In genomic region chr4:184616633-184617471, GRCh38 we compare ENCODE assay signal across 14 cellular contexts. TPM values are rescaled to one million over a fixed set of nuclear protein-coding genes. Genes with fewer than 3 reads are reported as not detected.
DNase-seq lines count a peak whose midpoint lies in the region; ATAC-seq and TF ChIP-seq lines count a peak whose summit lies in the region.
"Had no signal": no experiment of that assay in that cellular context is flagged by ENCODE, and none has a peak within 500 bp of the region (broad histone marks: within the 10 kb centered on the region; RNA-seq: fewer than 3 reads in every experiment).

No MANE protein-coding gene starts in this region.

- H3K9me3 ChIP-seq in neural progenitor cell (ENCODE audit: low read depth): no peaks in the 10 kb centered on the region
- H3K9me3 ChIP-seq: ascending aorta had no signal

- no peaks in the 10 kb centered on the region for H4K20me1 ChIP-seq in neural progenitor cell (ENCODE audit: low read depth)

- H3K4me3 ChIP-seq in neural progenitor cell: no peak overlapping the region
- H3K4me3 ChIP-seq: ascending aorta, mucosa of descending colon, PC-9, smooth muscle cell, stomach had no signal

- no peak overlapping the region for H3K4me2 ChIP-seq in neural progenitor cell
- H3K4me2 ChIP-seq: PC-9, smooth muscle cell had no signal

- ATAC-seq in GM19025 (IDR thresholded peaks at IDR 0.05; ENCODE audit: low read depth, unreplicated experiment): peak; percentile 85
- peak; percentile 84 for ATAC-seq in GM21825 (IDR thresholded peaks at IDR 0.05; ENCODE audit: unreplicated experiment)
- peak; percentile 85 for ATAC-seq in HG03432 (IDR thresholded peaks at IDR 0.05; ENCODE audit: unreplicated experiment)
- no peak for ATAC-seq in naive thymus-derived CD8-positive, alpha-beta T cell

- H3K27me3 Mint-ChIP-seq in neural progenitor cell (ENCODE audit: insufficient read depth, low read depth) (peaks cover 5% of the 10 kb centered on the region), type B pancreatic cell (no peaks in the 10 kb centered on the region)
- no peaks in the 10 kb centered on the region for H3K27me3 Mint-ChIP-seq in naive thymus-derived CD8-positive, alpha-beta T cell
- H3K27me3 Mint-ChIP-seq: activated CD4-positive, alpha-beta T cell treated with anti-CD3 and anti-CD28 coated beads, Interleukin-2, amount 10 ng/mL, durations not matched to agents 7 days and 5 days had no signal

- POLR2A ChIA-PET in naive thymus-derived CD8-positive, alpha-beta T cell (lab: Charles Lee): no interaction called here

- TF ChIP-seq CTCF in neural progenitor cell (IDR thresholded peaks at IDR 0.05): no peak
- no peak for TF ChIP-seq CTCF in type B pancreatic cell (conservative IDR thresholded peaks at IDR 0.05)

- DNase-seq in neural progenitor cell (ENCODE audit: low spot score) (no peak), NCI-H187 (lab: John Stamatoyannopoulos, UW) (no peak), type B pancreatic cell (ENCODE audit: extremely low spot score, unreplicated experiment) (no peak)
- DNase-seq in naive thymus-derived CD8-positive, alpha-beta T cell: no peak
- DNase-seq: activated CD4-positive, alpha-beta T cell treated with anti-CD3 and anti-CD28 coated beads, Interleukin-2, amount 10 ng/mL, durations not matched to agents 7 days and 5 days; GDM1; PC-9 had no signal

- H3K27ac Mint-ChIP-seq in neural progenitor cell (no peak overlapping the region), type B pancreatic cell (no peak overlapping the region)
- no peak overlapping the region for H3K27ac Mint-ChIP-seq in naive thymus-derived CD8-positive, alpha-beta T cell
- H3K27ac Mint-ChIP-seq: activated CD4-positive, alpha-beta T cell treated with anti-CD3 and anti-CD28 coated beads, Interleukin-2, amount 10 ng/mL, durations not matched to agents 7 days and 5 days had no signal

- H2AFZ ChIP-seq in neural progenitor cell (replicated peaks): peak overlapping the region; percentile 17
- H2AFZ ChIP-seq: PC-9 had no signal

- no peaks in the 10 kb centered on the region for H3K36me3 ChIP-seq in neural progenitor cell
- H3K36me3 ChIP-seq: ascending aorta, stomach had no signal

- H3F3A ChIP-seq in neural progenitor cell (ENCODE audit: low read depth): no peaks in the 10 kb centered on the region

- H3K9me3 Mint-ChIP-seq in neural progenitor cell: peaks cover 11% of the 10 kb centered on the region
- peaks cover 0 to 26% (median 7%) of the 10 kb centered on the region in 9 donors for H3K9me3 Mint-ChIP-seq in naive thymus-derived CD8-positive, alpha-beta T cell
- peaks cover 5% of the 10 kb centered on the region for H3K9me3 Mint-ChIP-seq in type B pancreatic cell

- H3K79me2 ChIP-seq in neural progenitor cell (ENCODE audit: low read depth): no peaks in the 10 kb centered on the region

- peaks cover 5% of the 10 kb centered on the region for H3K36me3 Mint-ChIP-seq in neural progenitor cell
- H3K36me3 Mint-ChIP-seq in naive thymus-derived CD8-positive, alpha-beta T cell: peaks cover 0 to 12% (median 9%) of the 10 kb centered on the region in 3 donors
- no peaks in the 10 kb centered on the region for H3K36me3 Mint-ChIP-seq in type B pancreatic cell

- no peak overlapping the region for H3K27ac ChIP-seq in neural progenitor cell
- H3K27ac ChIP-seq: ascending aorta, PC-9 had no signal

- H3K4me3 Mint-ChIP-seq in neural progenitor cell (no peak overlapping the region), type B pancreatic cell (no peak overlapping the region)
- no peak overlapping the region for H3K4me3 Mint-ChIP-seq in naive thymus-derived CD8-positive, alpha-beta T cell
- H3K4me3 Mint-ChIP-seq: activated CD4-positive, alpha-beta T cell treated with anti-CD3 and anti-CD28 coated beads, Interleukin-2, amount 10 ng/mL, durations not matched to agents 7 days and 5 days had no signal

- no peaks in the 10 kb centered on the region for H3K27me3 ChIP-seq in neural progenitor cell
- H3K27me3 ChIP-seq: ascending aorta, stomach had no signal

- H3K4me1 Mint-ChIP-seq in neural progenitor cell (peaks cover 7% of the 10 kb centered on the region), type B pancreatic cell (ENCODE audit: unreplicated experiment) (peaks cover 5% of the 10 kb centered on the region)
- peaks cover 0 to 7% (median 0%) of the 10 kb centered on the region in 4 donors for H3K4me1 Mint-ChIP-seq in naive thymus-derived CD8-positive, alpha-beta T cell
- H3K4me1 Mint-ChIP-seq: activated CD4-positive, alpha-beta T cell treated with anti-CD3 and anti-CD28 coated beads, Interleukin-2, amount 10 ng/mL, durations not matched to agents 7 days and 5 days had no signal

- H3K4me1 ChIP-seq in neural progenitor cell: no peaks in the 10 kb centered on the region
- H3K4me1 ChIP-seq: ascending aorta had no signal

- no peak overlapping the region for H3K9ac ChIP-seq in neural progenitor cell

RNA-seq across cellular contexts. Expression of gene CASP3, which starts 32.4 kb away (rescaled TPM):
- 46.1 and 69.8 TPM in 2 replicates for total RNA-seq in neural progenitor cell (ENCODE audit: low replicate concordance)
- 10 to 100 TPM; 19.6 to 22.8 TPM for total RNA-seq in naive thymus-derived CD8-positive, alpha-beta T cell
- 1 to 10 TPM; 1.9 to 4.7 (median 3.3) TPM for polyA plus RNA-seq in naive thymus-derived CD8-positive, alpha-beta T cell
- 38.9 and 40.8 TPM in 2 replicates for total RNA-seq in type B pancreatic cell (ENCODE audit: low replicate concordance)

RNA-seq across cellular contexts. Expression of gene PRIMPOL, which starts 32.7 kb away (rescaled TPM):
- total RNA-seq in neural progenitor cell (ENCODE audit: low replicate concordance) (22.4 and 46.6 TPM in 2 replicates), type B pancreatic cell (ENCODE audit: low replicate concordance) (10.7 and 24.6 TPM in 2 replicates)
- 10 to 100 TPM; 16.1 to 17.6 TPM for total RNA-seq in naive thymus-derived CD8-positive, alpha-beta T cell
- polyA plus RNA-seq in naive thymus-derived CD8-positive, alpha-beta T cell: 10 to 100 TPM; 12.1 to 16.5 (median 12.7) TPM

Comparison
In these comparisons a context has a peak if more than half of its experiments do, and no peak if none do; other contexts are left out.
1. ATAC-seq: peak in GM19025 (single experiment), GM21825 (single experiment) and HG03432 (single experiment); none in naive thymus-derived CD8-positive, alpha-beta T cell (0 of 2).